In genomic region chr4:153095448-153096204, GRCh38 we compare ENCODE assay signal across 18 cellular contexts.
A peak's percentile ranks its signal among the peaks of the same experiment; 100 is the strongest.
DNase-seq lines count a peak whose midpoint lies in the region; ATAC-seq and TF ChIP-seq lines count a peak whose summit lies in the region.
"Had no signal": no experiment of that assay in that cellular context is flagged by ENCODE, and none has a peak within 500 bp of the region (broad histone marks: within the 10 kb centered on the region; RNA-seq: fewer than 3 reads in every experiment).

No MANE protein-coding gene starts in this region.

- in situ Hi-C loops in T47D (cut with HindIII; ENCODE audit: low pct_unique_long_range_greater_than_20kb, low sequenced_read_pairs): no loop called here
- in situ Hi-C loops in mammary epithelial cell (cut with MboI; ENCODE audit: low sequenced_read_pairs in 2 of 2): no loop called here
- in situ Hi-C loops in IMR-90 (cut with MboI; ENCODE audit: low sequenced_read_pairs): no loop called here
- in situ Hi-C loops in ACHN (cut with HindIII; ENCODE audit: low pct_ligation_motif_present, low pct_unique_long_range_greater_than_20kb, low sequenced_read_pairs): no loop called here

- H2BK15ac ChIP-seq in IMR-90 (ENCODE audit: low read depth, low read length): no peak overlapping the region

- no peak overlapping the region for H2BK20ac ChIP-seq in IMR-90 (ENCODE audit: low read depth, low read length)

- TF ChIP-seq RAD21 in IMR-90 (IDR thresholded peaks at IDR 0.05; ENCODE audit: low read length): no peak

- H3K56ac ChIP-seq in IMR-90 (ENCODE audit: extremely low read depth, insufficient read depth, low read length): no peak overlapping the region

- TF ChIP-seq CTCF in mammary epithelial cell (conservative IDR thresholded peaks at IDR 0.05 in 1 of 2, IDR thresholded peaks at IDR 0.05 in 1 of 2; ENCODE audit: extremely low read depth in 1 of 2, insufficient read depth in 1 of 2, low read depth in 1 of 2, low read length in 2 of 2) (no peak), IMR-90 (conservative IDR thresholded peaks at IDR 0.05; ENCODE audit: low read depth, low read length) (no peak), mucosa of descending colon (IDR thresholded peaks at IDR 0.05) (no peak), vagina (IDR thresholded peaks at IDR 0.05) (no peak)

- H3K4me1 ChIP-seq in mammary epithelial cell (ENCODE audit: insufficient read depth, low read length) (no peaks in the 10 kb centered on the region), IMR-90 (ENCODE audit: control insufficient read depth, insufficient read depth, low read length) (peaks cover 6% of the 10 kb centered on the region), mucosa of descending colon (ENCODE audit: low read depth) (no peaks in the 10 kb centered on the region), vagina (no peaks in the 10 kb centered on the region)

- intact Hi-C loops in mammary epithelial cell (cut with micrococcal nuclease): no loop called here
- intact Hi-C loops in IMR-90 (cut with micrococcal nuclease): no loop called here
- intact Hi-C loops in mucosa of descending colon (cut with DNase I, micrococcal nuclease): no loop called here
- intact Hi-C loops in vagina (cut with DNase I): no loop called here

- H3K36me3 ChIP-seq in mammary epithelial cell (ENCODE audit: insufficient read depth, low read length): no peaks in the 10 kb centered on the region
- no peaks in the 10 kb centered on the region for H3K36me3 ChIP-seq in IMR-90 (ENCODE audit: control insufficient read depth, insufficient read depth, low read length)
- H3K36me3 ChIP-seq in mucosa of descending colon (ENCODE audit: low read depth): no peaks in the 10 kb centered on the region
- no peaks in the 10 kb centered on the region for H3K36me3 ChIP-seq in vagina
- H3K36me3 ChIP-seq: BLaER1 treated with 17β-estradiol and CSF1 and Interleukin-3, amounts not matched to agents 10 nM and 100 nM; MG63 had no signal

- H3K9me1 ChIP-seq in IMR-90 (ENCODE audit: insufficient read depth, low read length): no peaks in the 10 kb centered on the region

- H3K27me3 ChIP-seq in mammary epithelial cell (ENCODE audit: insufficient read depth, low read length) (no peaks in the 10 kb centered on the region), IMR-90 (ENCODE audit: control insufficient read depth, insufficient read depth, low read length) (peaks cover 18% of the 10 kb centered on the region), vagina (no peaks in the 10 kb centered on the region)
- H3K27me3 ChIP-seq: BLaER1 treated with 17β-estradiol and CSF1 and Interleukin-3, amounts not matched to agents 10 nM and 100 nM; MG63 had no signal

- CTCF ChIA-PET in mammary epithelial cell (lab: Charles Lee; ENCODE audit: low non-redundant PET) (no interaction called here), IMR-90 (lab: Yijun Ruan, JAX) (no interaction called here)

- ATAC-seq in IMR-90 (ENCODE audit: low read depth): peak; percentile 89
- peak; percentile 16 for ATAC-seq in mucosa of descending colon

- H3K4me2 ChIP-seq in mammary epithelial cell (ENCODE audit: insufficient read depth, low read depth, low read length) (no peak overlapping the region), IMR-90 (ENCODE audit: low read depth, low read length) (no peak overlapping the region; the same call in 1 of the 2 replicates)
- H3K4me2 ChIP-seq: BLaER1 treated with 17β-estradiol and CSF1 and Interleukin-3, amounts not matched to agents 10 nM and 100 nM had no signal

- H3K9me3 ChIP-seq in mammary epithelial cell (replicated peaks; ENCODE audit: insufficient read depth, low read length) (no peaks in the 10 kb centered on the region), IMR-90 (ENCODE audit: control insufficient read depth, insufficient read depth, low read length) (peaks cover 2% of the 10 kb centered on the region), mucosa of descending colon (no peaks in the 10 kb centered on the region), vagina (no peaks in the 10 kb centered on the region)
- H3K9me3 ChIP-seq: BLaER1 treated with 17β-estradiol and CSF1 and Interleukin-3, amounts not matched to agents 10 nM and 100 nM; MG63 had no signal

- H4K20me1 ChIP-seq in mammary epithelial cell (ENCODE audit: insufficient read depth, low read length) (no peaks in the 10 kb centered on the region), IMR-90 (ENCODE audit: insufficient read depth, low read length) (no peaks in the 10 kb centered on the region)
- H4K20me1 ChIP-seq: BLaER1 treated with 17β-estradiol and CSF1 and Interleukin-3, amounts not matched to agents 10 nM and 100 nM had no signal

- DNase-seq in T47D (ENCODE audit: low read depth in 1 of 2, low spot score in 1 of 2) (peak; percentile 28 to 80), mammary epithelial cell (no peak), IMR-90 (peak; percentile 12), mucosa of descending colon (no peak), vagina (ENCODE audit: extremely low spot score in 2 of 2) (peak; percentile 58 to 82), amniotic stem cell (lab: John Stamatoyannopoulos, UW) (no peak), ACHN (no peak)
- DNase-seq: GDM1, Karpas-422, MG63, NCI-H1092, NCI-H146, NCI-H2029 treated with DMSO at 0.1 percent for 48 hours, NCI-H2171 treated with DMSO at 0.1 percent for 48 hours, NCI-H446, NCI-H526 treated with DMSO at 0.1 percent for 48 hours, Right ventricle myocardium superior had no signal

- dilution Hi-C loops in mammary epithelial cell (cut with HindIII; ENCODE audit: low sequenced_read_pairs) (no loop called here), IMR-90 (cut with HindIII; ENCODE audit: low sequenced_read_pairs, unreplicated experiment) (no loop called here)

- POLR2A ChIA-PET in IMR-90 (lab: Charles Lee; ENCODE audit: unreplicated experiment): no interaction called here

- H3K14ac ChIP-seq in IMR-90 (replicated peaks; ENCODE audit: low read depth, low read length): no peak overlapping the region

- H2AFZ ChIP-seq in mammary epithelial cell (ENCODE audit: low read depth, low read length) (no peak overlapping the region), IMR-90 (replicated peaks; ENCODE audit: low read length, poor library complexity) (peak overlapping the region; percentile 1)

- H2AK9ac ChIP-seq in IMR-90 (replicated peaks; ENCODE audit: low read depth, low read length, poor library complexity): peak overlapping the region; percentile 56

- H3K79me1 ChIP-seq in IMR-90 (ENCODE audit: low read depth in 1 of 2, low read length in 2 of 2): no peaks in the 10 kb centered on the region

- no peak overlapping the region for H4K91ac ChIP-seq in IMR-90 (ENCODE audit: insufficient read depth, low read depth, low read length)

- H3K4ac ChIP-seq in IMR-90 (ENCODE audit: low read depth, low read length): no peak overlapping the region; the same call in 1 of the 2 replicates

- H3K27ac ChIP-seq in mammary epithelial cell (ENCODE audit: insufficient read depth, low read depth, low read length) (no peak overlapping the region), IMR-90 (ENCODE audit: insufficient read depth, low read length) (no peak overlapping the region), vagina (no peak overlapping the region)
- H3K27ac ChIP-seq: BLaER1 treated with 17β-estradiol and CSF1 and Interleukin-3, amounts not matched to agents 10 nM and 100 nM had no signal

- 84% methylated on average over 12 of the region's 14 CpGs for WGBS in mammary epithelial cell (ENCODE audit: low coverage, missing lambda C conversion rate)
- 75% methylated on average over 6 of the region's 14 CpGs; no CpG with 5 or more reads in 1 of the 2 experiments for WGBS in IMR-90 (ENCODE audit: extremely low coverage in 2 of 2, insufficient read length in 1 of 2), 2 experiments

- no peak overlapping the region for H2AK5ac ChIP-seq in IMR-90 (ENCODE audit: low read depth, low read length)

- no peaks in the 10 kb centered on the region for H3K79me2 ChIP-seq in mammary epithelial cell (ENCODE audit: insufficient read depth, low read length)

- no peak overlapping the region for H4K5ac ChIP-seq in IMR-90 (ENCODE audit: low read depth, low read length)

- H2BK5ac ChIP-seq in IMR-90 (ENCODE audit: low read depth, low read length, poor library complexity, severe bottlenecking): no peak overlapping the region

- H2BK120ac ChIP-seq in IMR-90 (ENCODE audit: low read depth, low read length): no peak overlapping the region

- no peak overlapping the region for H3K4me3 ChIP-seq in mammary epithelial cell (replicated peaks in 1 of 3; ENCODE audit: insufficient read depth in 1 of 3, low read depth in 2 of 3, low read length in 3 of 3)
- H3K4me3 ChIP-seq in IMR-90 (ENCODE audit: insufficient read depth, low read depth, low read length): no peak overlapping the region
- no peak overlapping the region for H3K4me3 ChIP-seq in mucosa of descending colon
- H3K4me3 ChIP-seq in vagina: no peak overlapping the region
- H3K4me3 ChIP-seq: BLaER1 treated with 17β-estradiol and CSF1 and Interleukin-3, amounts not matched to agents 10 nM and 100 nM; MG63 had no signal

- no peak overlapping the region for H4K8ac ChIP-seq in IMR-90 (ENCODE audit: low read depth in 2 of 2, low read length in 2 of 2)

- BruUV-seq in mammary epithelial cell (replicated peaks; lab: Mats Ljungman, UMichigan): no TSS peak
- no TSS peak for BruUV-seq in IMR-90 (replicated peaks; lab: Mats Ljungman, UMichigan)

- H3K18ac ChIP-seq in IMR-90 (ENCODE audit: low read depth, low read length): no peak overlapping the region

- TF ChIP-seq POLR2A in IMR-90 (IDR thresholded peaks at IDR 0.05; ENCODE audit: low read depth, low read length) (no peak), vagina (IDR thresholded peaks at IDR 0.05) (no peak)

- no peak overlapping the region for H3K9ac ChIP-seq in mammary epithelial cell (ENCODE audit: insufficient read depth, low read length)
- no peak overlapping the region for H3K9ac ChIP-seq in IMR-90 (ENCODE audit: low read depth, low read length)
- H3K9ac ChIP-seq: BLaER1 treated with 17β-estradiol and CSF1 and Interleukin-3, amounts not matched to agents 10 nM and 100 nM had no signal

- no peak overlapping the region for H3K23ac ChIP-seq in IMR-90 (ENCODE audit: low read depth, low read length)

TF ChIP-seq in IMR-90, 13 proteins besides CTCF, POLR2A, EP300 and RAD21:
- TF ChIP-seq USF2 (IDR thresholded peaks at IDR 0.05; ENCODE audit: low read depth, low read length) (peak; percentile 74), RFX5 (IDR thresholded peaks at IDR 0.05; ENCODE audit: low read depth, low read length) (no peak)

Comparison
In these comparisons a context has a peak if more than half of its experiments do, and no peak if none do; other contexts are left out.
1. DNase-seq: peak in T47D (2 of 2), IMR-90 (single experiment) and vagina (2 of 2); none in mammary epithelial cell (single experiment), mucosa of descending colon (0 of 3), amniotic stem cell (single experiment) and ACHN (single experiment).